1 cellular context compared by ENCODE assay signal in genomic region chr16:9061358-9061813, GRCh38.
A peak's percentile ranks its signal among the peaks of the same experiment; 100 is the strongest.
TF ChIP-seq lines count a peak whose summit lies in the region.

No MANE protein-coding gene starts in this region.

TF ChIP-seq in K562, 482 proteins besides CTCF, POLR2A, EP300 and RAD21 (continued from another document):
- TF ChIP-seq ATF3 (IDR thresholded peaks at IDR 0.05) (peak; percentile 65), ATF3 (CRISPR knock-in tag; conservative IDR thresholded peaks at IDR 0.05) (no peak), CEBPB (tag; IDR thresholded peaks at IDR 0.05) (peak; percentile 13; the same call in 1 of the 2 replicates), SRSF3 (IDR thresholded peaks at IDR 0.05; ENCODE audit: insufficient read depth, low read length) (no peak), NFIX (CRISPR knock-in tag; IDR thresholded peaks at IDR 0.05; ENCODE audit: low read depth) (no peak), SMARCC2 (IDR thresholded peaks at IDR 0.05; ENCODE audit: low read depth) (no peak), CBFA2T2 (conservative IDR thresholded peaks at IDR 0.05) (no peak), ATF1 (CRISPR knock-in tag; IDR thresholded peaks at IDR 0.05) (no peak), ATF1 (tag; IDR thresholded peaks at IDR 0.05) (no peak)
